ENCODE assay signal across 23 cellular contexts in genomic region chr12:109540526-109541411, GRCh38.
"Had no signal": no experiment of that assay in that cellular context is flagged by ENCODE, and none has a peak within 500 bp of the region (broad histone marks: within the 10 kb centered on the region; RNA-seq: fewer than 3 reads in every experiment).

No MANE protein-coding gene starts in this region.

- H3K4me3 ChIP-seq: esophagus muscularis mucosa, gastroesophageal sphincter, lower lobe of right lung, SK-N-MC, thoracic aorta had no signal

- H3K27me3 ChIP-seq: brain microvascular endothelial cell, esophagus muscularis mucosa, gastroesophageal sphincter had no signal

- H3K4me1 ChIP-seq: gastroesophageal sphincter had no signal

- H3K9me3 ChIP-seq: esophagus muscularis mucosa, gastroesophageal sphincter, lower lobe of right lung, thoracic aorta had no signal

- DNase-seq: activated CD4-positive, alpha-beta memory T cell treated with anti-CD3 and anti-CD28 coated beads, Interleukin-2, amount 10 ng/mL, durations not matched to agents 7 days and 5 days; activated CD4-positive, alpha-beta T cell treated with anti-CD3 and anti-CD28 coated beads for 48 hours; activated CD4-positive, CD25-positive, alpha-beta regulatory T cell; activated CD8-positive, alpha-beta memory T cell treated with anti-CD3 and anti-CD28 coated beads, Interleukin-2, amount 10 ng/mL, durations not matched to agents 7 days and 5 days; activated naive CD4-positive, alpha-beta T cell treated with Interleukin-2 at 50 U/mL for 16 hours; brain microvascular endothelial cell; cerebellar nuclear complex; effector memory CD4-positive, alpha-beta T cell; lower lobe of right lung; small intestine; stimulated activated CD4-positive, alpha-beta T cell treated with anti-CD3 and anti-CD28 coated beads, Interleukin-15, amount 100 ng/mL, for 24 hours; stimulated activated CD4-positive, alpha-beta T cell treated with anti-CD3 and anti-CD28 coated beads, Interleukin-2, amount 100 ng/mL, for 48 hours; T-cell; T-helper 9 cell had no signal

- H3K27ac ChIP-seq: brain microvascular endothelial cell, esophagus muscularis mucosa, gastroesophageal sphincter, lower lobe of right lung, SK-N-MC, thoracic aorta had no signal

- H3K27ac Mint-ChIP-seq: activated CD4-positive, alpha-beta memory T cell treated with anti-CD3 and anti-CD28 coated beads, Interleukin-2, amount 10 ng/mL, durations not matched to agents 7 days and 5 days; activated CD8-positive, alpha-beta memory T cell treated with anti-CD3 and anti-CD28 coated beads, Interleukin-2, amount 10 ng/mL, durations not matched to agents 7 days and 5 days; dendritic cell treated with granulocyte-macrophage colony-stimulating factor and Interleukin-4, amounts not matched to agents 40 ng/mL and 50 ng/mL, for 4 days; natural killer cell treated with Interleukin-12 subunit alpha and Interleukin-12 subunit beta and Interleukin-15 and Interleukin-18, amount 100 ng/mL, for 72 hours; stimulated activated naive CD8-positive, alpha-beta T cell treated with anti-CD3 and anti-CD28 coated beads, Interleukin-15, Interleukin-2, amounts not matched to agents 100 ng/mL and 50 ng/mL, for 24 hours; T-cell had no signal

- H3K4me3 Mint-ChIP-seq: activated CD4-positive, alpha-beta memory T cell treated with anti-CD3 and anti-CD28 coated beads, Interleukin-2, amount 10 ng/mL, durations not matched to agents 7 days and 5 days; activated CD8-positive, alpha-beta memory T cell treated with anti-CD3 and anti-CD28 coated beads, Interleukin-2, amount 10 ng/mL, durations not matched to agents 7 days and 5 days; dendritic cell treated with granulocyte-macrophage colony-stimulating factor and Interleukin-4, amounts not matched to agents 40 ng/mL and 50 ng/mL, for 4 days; natural killer cell treated with Interleukin-12 subunit alpha and Interleukin-12 subunit beta and Interleukin-15 and Interleukin-18, amount 100 ng/mL, for 72 hours; stimulated activated naive CD8-positive, alpha-beta T cell treated with anti-CD3 and anti-CD28 coated beads, Interleukin-15, Interleukin-2, amounts not matched to agents 100 ng/mL and 50 ng/mL, for 24 hours; T-cell had no signal

- H3K36me3 ChIP-seq: brain microvascular endothelial cell, thoracic aorta had no signal

- H3K9me3 Mint-ChIP-seq: activated CD4-positive, alpha-beta memory T cell treated with anti-CD3 and anti-CD28 coated beads, Interleukin-2, amount 10 ng/mL, durations not matched to agents 7 days and 5 days; dendritic cell treated with granulocyte-macrophage colony-stimulating factor and Interleukin-4, amounts not matched to agents 40 ng/mL and 50 ng/mL, for 4 days; natural killer cell treated with Interleukin-12 subunit alpha and Interleukin-12 subunit beta and Interleukin-15 and Interleukin-18, amount 100 ng/mL, for 72 hours; stimulated activated naive CD8-positive, alpha-beta T cell treated with anti-CD3 and anti-CD28 coated beads, Interleukin-15, Interleukin-2, amounts not matched to agents 100 ng/mL and 50 ng/mL, for 24 hours; T-cell had no signal

- H3K27me3 Mint-ChIP-seq: activated CD4-positive, alpha-beta memory T cell treated with anti-CD3 and anti-CD28 coated beads, Interleukin-2, amount 10 ng/mL, durations not matched to agents 7 days and 5 days; activated CD8-positive, alpha-beta memory T cell treated with anti-CD3 and anti-CD28 coated beads, Interleukin-2, amount 10 ng/mL, durations not matched to agents 7 days and 5 days; dendritic cell treated with granulocyte-macrophage colony-stimulating factor and Interleukin-4, amounts not matched to agents 40 ng/mL and 50 ng/mL, for 4 days; natural killer cell treated with Interleukin-12 subunit alpha and Interleukin-12 subunit beta and Interleukin-15 and Interleukin-18, amount 100 ng/mL, for 72 hours; progenitor cell of endocrine pancreas; stimulated activated naive CD8-positive, alpha-beta T cell treated with anti-CD3 and anti-CD28 coated beads, Interleukin-15, Interleukin-2, amounts not matched to agents 100 ng/mL and 50 ng/mL, for 24 hours; T-cell had no signal

- H3K36me3 Mint-ChIP-seq: activated CD8-positive, alpha-beta memory T cell treated with anti-CD3 and anti-CD28 coated beads, Interleukin-2, amount 10 ng/mL, durations not matched to agents 7 days and 5 days; natural killer cell treated with Interleukin-12 subunit alpha and Interleukin-12 subunit beta and Interleukin-15 and Interleukin-18, amount 100 ng/mL, for 72 hours had no signal

- ATAC-seq: activated CD8-positive, alpha-beta memory T cell treated with anti-CD3 and anti-CD28 coated beads, Interleukin-2, amount 10 ng/mL, durations not matched to agents 7 days and 5 days; gastroesophageal sphincter; lower lobe of right lung; natural killer cell treated with Interleukin-12 subunit alpha and Interleukin-12 subunit beta and Interleukin-15 and Interleukin-18, amount 100 ng/mL, for 72 hours; right cardiac atrium; T-cell had no signal
